ENCODE assay signal across 8 cellular contexts in the genomic region with DNA sequence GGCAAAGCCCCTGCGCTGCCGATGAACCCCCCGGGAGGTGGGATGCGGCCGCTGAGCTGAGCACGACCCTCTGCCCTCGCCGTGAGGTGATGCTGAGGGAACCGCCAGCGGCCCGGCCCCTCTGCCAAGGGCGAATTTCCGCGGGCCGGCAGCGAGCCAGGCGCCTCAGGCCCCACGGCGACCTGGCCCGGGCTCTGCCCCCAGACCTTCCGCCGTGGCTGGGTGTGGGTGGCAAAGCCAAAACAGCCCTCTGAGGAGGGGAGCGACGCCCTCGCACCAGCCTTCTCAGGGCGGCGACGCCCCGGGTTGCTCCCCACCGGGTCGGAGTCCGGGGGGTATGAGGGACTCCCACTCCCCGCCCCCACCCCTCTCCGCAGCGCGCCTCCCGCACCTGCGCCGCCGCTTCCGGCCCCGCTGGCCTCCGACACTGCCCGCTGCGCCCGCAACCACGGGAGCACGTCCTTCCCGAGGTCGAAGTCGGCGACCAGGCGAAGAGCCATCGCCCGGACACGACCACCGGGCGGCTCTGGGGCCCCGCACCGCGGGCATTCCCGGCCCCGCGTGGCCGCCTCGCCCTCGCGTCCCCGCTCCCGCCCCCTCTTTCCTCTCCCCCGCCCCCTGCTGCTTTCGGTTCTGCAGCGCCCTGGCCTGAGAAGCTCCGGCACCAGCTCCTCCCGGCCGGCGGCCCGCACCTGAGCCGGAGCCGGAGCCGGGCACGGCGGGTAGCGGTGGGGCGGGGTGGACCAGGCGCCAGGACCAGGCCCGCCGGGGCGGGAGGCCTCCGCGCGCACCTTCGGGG. TPM values are rescaled to one million over a fixed set of nuclear protein-coding genes. Genes with fewer than 3 reads are reported as not detected.
DNase-seq lines count a peak whose midpoint lies in the region; ATAC-seq and TF ChIP-seq lines count a peak whose summit lies in the region.

A gene with protein sequence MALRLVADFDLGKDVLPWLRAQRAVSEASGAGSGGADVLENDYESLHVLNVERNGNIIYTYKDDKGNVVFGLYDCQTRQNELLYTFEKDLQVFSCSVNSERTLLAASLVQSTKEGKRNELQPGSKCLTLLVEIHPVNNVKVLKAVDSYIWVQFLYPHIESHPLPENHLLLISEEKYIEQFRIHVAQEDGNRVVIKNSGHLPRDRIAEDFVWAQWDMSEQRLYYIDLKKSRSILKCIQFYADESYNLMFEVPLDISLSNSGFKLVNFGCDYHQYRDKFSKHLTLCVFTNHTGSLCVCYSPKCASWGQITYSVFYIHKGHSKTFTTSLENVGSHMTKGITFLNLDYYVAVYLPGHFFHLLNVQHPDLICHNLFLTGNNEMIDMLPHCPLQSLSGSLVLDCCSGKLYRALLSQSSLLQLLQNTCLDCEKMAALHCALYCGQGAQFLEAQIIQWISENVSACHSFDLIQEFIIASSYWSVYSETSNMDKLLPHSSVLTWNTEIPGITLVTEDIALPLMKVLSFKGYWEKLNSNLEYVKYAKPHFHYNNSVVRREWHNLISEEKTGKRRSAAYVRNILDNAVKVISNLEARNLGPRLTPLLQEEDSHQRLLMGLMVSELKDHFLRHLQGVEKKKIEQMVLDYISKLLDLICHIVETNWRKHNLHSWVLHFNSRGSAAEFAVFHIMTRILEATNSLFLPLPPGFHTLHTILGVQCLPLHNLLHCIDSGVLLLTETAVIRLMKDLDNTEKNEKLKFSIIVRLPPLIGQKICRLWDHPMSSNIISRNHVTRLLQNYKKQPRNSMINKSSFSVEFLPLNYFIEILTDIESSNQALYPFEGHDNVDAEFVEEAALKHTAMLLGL (minus strand): TSS at position 528 of the 799 bp plus-strand sequence. CDS start 28 bp downstream, at position 500.

- peaks cover 14% of the 10 kb centered on the region for H3K4me1 Mint-ChIP-seq in brain

- peaks cover 36% of the 10 kb centered on the region for H3K27me3 Mint-ChIP-seq in brain

- peaks cover 39% of the 10 kb centered on the region for H3K27me3 ChIP-seq in iPS-20b (ENCODE audit: insufficient read depth, low read length)

- peaks cover 0 to 7% (median 0%) of the 10 kb centered on the region in 5 experiments for H3K9me3 Mint-ChIP-seq in brain

- no peaks in the 10 kb centered on the region for H3K9me3 ChIP-seq in iPS-20b (ENCODE audit: insufficient read depth, low read depth, low read length)

- H3K4me1 ChIP-seq in iPS-20b (ENCODE audit: insufficient read depth, low read length): peaks cover 29% of the 10 kb centered on the region

- peak within 1 kb of the TSS; percentile 52 for H3K9ac ChIP-seq in iPS-20b (ENCODE audit: low read depth, low read length)

- DNase-seq in COLO668 (lab: John Stamatoyannopoulos, UW; ENCODE audit: unreplicated experiment): peak; percentile 79
- peak; percentile 52 for DNase-seq in HT-29 (ENCODE audit: low spot score)
- DNase-seq in T-helper 2 cell: peak; percentile 4 to 49 (median 24)
- DNase-seq in DMS79 (lab: John Stamatoyannopoulos, UW): no peak

- H3K4me3 ChIP-seq in iPS-20b (ENCODE audit: low read length): peak within 1 kb of the TSS; percentile 61
- H3K4me3 ChIP-seq in skin epidermis: peak within 1 kb of the TSS; percentile 70 to 95 (median 83)

- H3K36me3 ChIP-seq in iPS-20b (ENCODE audit: insufficient read depth, low read depth, low read length): no peaks in the 10 kb centered on the region

- H3K36me3 Mint-ChIP-seq in brain: no peaks in the 10 kb centered on the region

- H3K27ac Mint-ChIP-seq in brain: no peak within 1 kb of the TSS

- H3K27ac ChIP-seq in iPS-20b (ENCODE audit: low read length): no peak within 1 kb of the TSS
- H3K27ac ChIP-seq in skin epidermis: peak within 1 kb of the TSS; percentile 82 to 94 (median 90)

- no peak for TF ChIP-seq CTCF in brain (conservative IDR thresholded peaks at IDR 0.05)

- H3K4me3 Mint-ChIP-seq in brain: peak within 1 kb of the TSS in 3 of 5 experiments; percentile 56 to 75 (median 73)

- ATAC-seq in GM19463 (IDR thresholded peaks at IDR 0.05; ENCODE audit: unreplicated experiment): peak; percentile 65

RNA-seq across cellular contexts. Expression of the gene that starts here (rescaled TPM):
- 3.7 and 6.0 TPM in 2 replicates for total RNA-seq in HT-29 (2014; rRNA removed; shearing (Covaris generic))
- polyA plus RNA-seq in brain (ENCODE audit: insufficient read depth, low read depth, low replicate concordance): 1.4 TPM
